Comparison of ENCODE assay signal across 1 cellular context in the genomic region with DNA sequence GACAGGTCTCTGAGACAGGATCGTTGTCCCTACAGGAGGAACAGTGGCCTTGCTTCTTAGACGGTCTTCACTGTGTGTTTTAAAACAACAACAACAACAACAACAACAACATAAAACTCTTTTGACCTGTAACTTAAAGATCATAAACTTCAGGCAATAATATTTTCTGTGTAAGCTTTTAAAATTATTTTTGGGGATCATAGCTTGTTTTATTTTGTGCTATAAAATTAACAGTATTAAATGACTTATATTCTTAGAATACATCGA.
TF ChIP-seq lines count a peak whose summit lies in the region.

No MANE protein-coding gene starts in this region.

TF ChIP-seq in liver, 16 proteins besides CTCF, POLR2A, EP300 and RAD21 (continued from another document):
- TF ChIP-seq, protein P1, sequence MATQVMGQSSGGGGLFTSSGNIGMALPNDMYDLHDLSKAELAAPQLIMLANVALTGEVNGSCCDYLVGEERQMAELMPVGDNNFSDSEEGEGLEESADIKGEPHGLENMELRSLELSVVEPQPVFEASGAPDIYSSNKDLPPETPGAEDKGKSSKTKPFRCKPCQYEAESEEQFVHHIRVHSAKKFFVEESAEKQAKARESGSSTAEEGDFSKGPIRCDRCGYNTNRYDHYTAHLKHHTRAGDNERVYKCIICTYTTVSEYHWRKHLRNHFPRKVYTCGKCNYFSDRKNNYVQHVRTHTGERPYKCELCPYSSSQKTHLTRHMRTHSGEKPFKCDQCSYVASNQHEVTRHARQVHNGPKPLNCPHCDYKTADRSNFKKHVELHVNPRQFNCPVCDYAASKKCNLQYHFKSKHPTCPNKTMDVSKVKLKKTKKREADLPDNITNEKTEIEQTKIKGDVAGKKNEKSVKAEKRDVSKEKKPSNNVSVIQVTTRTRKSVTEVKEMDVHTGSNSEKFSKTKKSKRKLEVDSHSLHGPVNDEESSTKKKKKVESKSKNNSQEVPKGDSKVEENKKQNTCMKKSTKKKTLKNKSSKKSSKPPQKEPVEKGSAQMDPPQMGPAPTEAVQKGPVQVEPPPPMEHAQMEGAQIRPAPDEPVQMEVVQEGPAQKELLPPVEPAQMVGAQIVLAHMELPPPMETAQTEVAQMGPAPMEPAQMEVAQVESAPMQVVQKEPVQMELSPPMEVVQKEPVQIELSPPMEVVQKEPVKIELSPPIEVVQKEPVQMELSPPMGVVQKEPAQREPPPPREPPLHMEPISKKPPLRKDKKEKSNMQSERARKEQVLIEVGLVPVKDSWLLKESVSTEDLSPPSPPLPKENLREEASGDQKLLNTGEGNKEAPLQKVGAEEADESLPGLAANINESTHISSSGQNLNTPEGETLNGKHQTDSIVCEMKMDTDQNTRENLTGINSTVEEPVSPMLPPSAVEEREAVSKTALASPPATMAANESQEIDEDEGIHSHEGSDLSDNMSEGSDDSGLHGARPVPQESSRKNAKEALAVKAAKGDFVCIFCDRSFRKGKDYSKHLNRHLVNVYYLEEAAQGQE (IDR thresholded peaks at IDR 0.05), result no peak
